8 cellular contexts compared by ENCODE assay signal in genomic region chr10:78035025-78035424, GRCh38. TPM values are rescaled to one million over a fixed set of nuclear protein-coding genes. Genes with fewer than 3 reads are reported as not detected.
DNase-seq lines count a peak whose midpoint lies in the region; ATAC-seq and TF ChIP-seq lines count a peak whose summit lies in the region.
"Had no signal": no experiment of that assay in that cellular context is flagged by ENCODE, and none has a peak within 500 bp of the region (broad histone marks: within the 10 kb centered on the region; RNA-seq: fewer than 3 reads in every experiment).

No MANE protein-coding gene starts in this region.

- no peaks in the 10 kb centered on the region for H3K9me3 Mint-ChIP-seq in activated B cell treated with CpG ODN at 0.5 μM for 24 hours

- no peaks in the 10 kb centered on the region for H3K27me3 ChIP-seq in foreskin keratinocyte

- H3K4me1 Mint-ChIP-seq in activated B cell treated with CpG ODN at 0.5 μM for 24 hours, result peaks cover 59% of the 10 kb centered on the region

- CTCF ChIA-PET in activated B cell treated with CpG ODN at 0.5 μM for 24 hours (lab: Charles Lee), result no interaction called here

- peak overlapping the region; percentile 51 for H3K27ac Mint-ChIP-seq in activated B cell treated with CpG ODN at 0.5 μM for 24 hours

- H3K4me3 Mint-ChIP-seq in activated B cell treated with CpG ODN at 0.5 μM for 24 hours, result peak overlapping the region; percentile 92

- no peak for ATAC-seq in activated B cell treated with CpG ODN at 0.5 μM for 24 hours (ENCODE audit: low read depth)
- no peak for ATAC-seq in foreskin keratinocyte
- ATAC-seq in GM19452 (IDR thresholded peaks at IDR 0.05; ENCODE audit: unreplicated experiment), result no peak
- no peak for ATAC-seq in HG03175 (IDR thresholded peaks at IDR 0.05; ENCODE audit: unreplicated experiment)

- POLR2A ChIA-PET in activated B cell treated with CpG ODN at 0.5 μM for 24 hours (lab: Charles Lee), result no interaction called here

- no peak for TF ChIP-seq CTCF in activated B cell treated with CpG ODN at 0.5 μM for 24 hours (IDR thresholded peaks at IDR 0.05)
- TF ChIP-seq CTCF in foreskin keratinocyte (conservative IDR thresholded peaks at IDR 0.05), result no peak

- intact Hi-C loops in activated B cell treated with CpG ODN at 0.5 μM for 24 hours (cut with micrococcal nuclease), result loop anchor here (10.0 kb wide), 1 partner anchor 1900 kb away; no protein-coding TSS in a partner anchor

- no peaks in the 10 kb centered on the region for H3K27me3 Mint-ChIP-seq in activated B cell treated with CpG ODN at 0.5 μM for 24 hours

- peak overlapping the region; percentile 71 to 90 (median 84) for H3K4me3 ChIP-seq in skin epidermis

- DNase-seq in HCEC 1CT, result peak; percentile 16
- no peak for DNase-seq in activated B cell treated with CpG ODN at 0.5 μM for 24 hours
- no peak for DNase-seq in foreskin keratinocyte
- DNase-seq in dedifferentiated amniotic fluid mesenchymal stem cell (ENCODE audit: extremely low spot score), result no peak

- peaks cover 62% of the 10 kb centered on the region for H3K36me3 Mint-ChIP-seq in activated B cell treated with CpG ODN at 0.5 μM for 24 hours (ENCODE audit: low read depth)

- peaks cover 21% of the 10 kb centered on the region for H3K4me1 ChIP-seq in foreskin keratinocyte

- H3K27ac ChIP-seq in foreskin keratinocyte (peak overlapping the region; percentile 84), skin epidermis (peak overlapping the region in 9 of 21 experiments; percentile 26 to 94 (median 83))
- H3K27ac ChIP-seq: RWPE1 had no signal

RNA-seq across cellular contexts. Expression of gene RPS24, which starts 1.4 kb away (rescaled TPM):
- total RNA-seq in activated B cell treated with CpG ODN at 0.5 μM for 24 hours (2,004 and 2,355 TPM in 2 replicates), foreskin keratinocyte (2,374 and 2,543 TPM in 2 replicates)
- polyA plus RNA-seq in foreskin keratinocyte, result 3,257 and 3,561 TPM in 2 replicates

RNA-seq across cellular contexts. Expression of gene POLR3A, which starts 5.7 kb away (rescaled TPM):
- total RNA-seq in activated B cell treated with CpG ODN at 0.5 μM for 24 hours (17.0 and 20.3 TPM in 2 replicates), foreskin keratinocyte (21.1 and 21.2 TPM in 2 replicates)
- 7.3 and 7.7 TPM in 2 replicates for polyA plus RNA-seq in foreskin keratinocyte
